Comparison of ENCODE assay signal across 10 cellular contexts in the genomic region with DNA sequence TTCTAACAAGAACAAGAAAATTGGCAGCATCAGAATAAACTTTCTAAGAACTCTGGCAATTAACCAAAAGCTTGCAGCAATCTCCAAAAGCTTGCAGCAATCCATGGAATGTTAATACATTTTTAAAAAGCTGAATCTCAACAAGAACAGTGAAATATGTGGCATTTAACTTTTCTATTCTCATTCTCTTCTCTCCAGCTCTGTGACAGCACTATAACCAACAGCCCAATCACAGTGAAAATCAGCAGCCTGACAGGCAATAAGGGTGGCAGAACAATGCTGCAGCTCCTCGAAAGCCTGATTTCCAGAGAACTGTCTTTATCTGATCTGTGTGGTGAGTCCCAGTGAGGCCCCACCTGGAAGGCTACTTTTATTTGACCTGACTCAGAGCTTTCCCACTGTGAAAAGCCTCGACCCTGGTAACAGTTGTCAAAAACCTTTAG.
DNase-seq lines count a peak whose midpoint lies in the region; ATAC-seq, FAIRE-seq and TF ChIP-seq lines count a peak whose summit lies in the region.
"Had no signal": no experiment of that assay in that cellular context is flagged by ENCODE, and none has a peak within 500 bp of the region (broad histone marks: within the 10 kb centered on the region; RNA-seq: fewer than 3 reads in every experiment).

No MANE protein-coding gene starts in this region.

- no peak for ATAC-seq in T-helper 17 cell

- no peak overlapping the region for H3K27ac Mint-ChIP-seq in T-helper 17 cell
- H3K27ac Mint-ChIP-seq: T-helper 1 cell treated with Interleukin-12 subunit alpha and Interleukin-12 subunit beta and Interleukin-4 antibody, amounts not matched to agents 30 μg/mL and 1 μg/mL, for 36 hours had no signal

- no peak overlapping the region for H3K4me3 Mint-ChIP-seq in T-helper 17 cell
- H3K4me3 Mint-ChIP-seq: T-helper 1 cell treated with Interleukin-12 subunit alpha and Interleukin-12 subunit beta and Interleukin-4 antibody, amounts not matched to agents 30 μg/mL and 1 μg/mL, for 36 hours had no signal

- no peak for FAIRE-seq in bronchial epithelial cell (lab: Jason Lieb, UNC)
- FAIRE-seq: A204.1 had no signal

- peak; percentile 47 for DNase-seq in DMS79 treated with DMSO at 0.1 percent for 48 hours (lab: John Stamatoyannopoulos, UW)
- DNase-seq in DMS79 (lab: John Stamatoyannopoulos, UW) = no peak
- peak; percentile 15 for DNase-seq in bronchial epithelial cell (ENCODE audit: low read depth)
- peak; percentile 12 for DNase-seq in putamen (ENCODE audit: low spot score)
- no peak for DNase-seq in NCI-H524 treated with DMSO at 0.1 percent for 48 hours (lab: John Stamatoyannopoulos, UW)
- DNase-seq in activated naive CD4-positive, alpha-beta T cell (lab: John Stamatoyannopoulos, UW) = no peak
- DNase-seq in T-helper 17 cell = no peak

- peaks cover 17% of the 10 kb centered on the region; the same call in 1 of the 2 replicates for H3K4me1 ChIP-seq in HUES64 (ENCODE audit: insufficient read depth, low read length)

- no peak for TF ChIP-seq CTCF in bronchial epithelial cell (IDR thresholded peaks at IDR 0.05; ENCODE audit: insufficient read depth, low read length, severe bottlenecking)

- no peaks in the 10 kb centered on the region for H3K27me3 ChIP-seq in HUES64 (ENCODE audit: insufficient read depth, low read length)
- H3K27me3 ChIP-seq in bronchial epithelial cell (ENCODE audit: control insufficient read depth, insufficient read depth, low read length) = no peaks in the 10 kb centered on the region

- H3K36me3 ChIP-seq in HUES64 (ENCODE audit: insufficient read depth, low read length) (no peaks in the 10 kb centered on the region), bronchial epithelial cell (ENCODE audit: control insufficient read depth, insufficient read depth, low read length) (no peaks in the 10 kb centered on the region)

- H3K9me3 ChIP-seq in HUES64 (ENCODE audit: insufficient read depth, low read depth, low read length) (no peaks in the 10 kb centered on the region), T-helper 17 cell (ENCODE audit: control insufficient read depth, low read length, poor library complexity, severe bottlenecking) (no peaks in the 10 kb centered on the region)

- peak overlapping the region; percentile 28; the same call in 1 of the 2 replicates for H3K27ac ChIP-seq in HUES64 (ENCODE audit: low read depth, low read length)

- no peaks in the 10 kb centered on the region for H3K36me3 Mint-ChIP-seq in T-helper 17 cell (ENCODE audit: low read depth)

- H3K9ac ChIP-seq in HUES64 (ENCODE audit: low read depth, low read length) = no peak overlapping the region

- H3K4me3 ChIP-seq in HUES64 (ENCODE audit: low read length) (peak overlapping the region; percentile 7; the same call in 1 of the 2 replicates), bronchial epithelial cell (ENCODE audit: low read depth, low read length) (no peak overlapping the region)

- 15% methylated on average over 2 of the region's 2 CpGs for WGBS in HUES64

- peaks cover 56% of the 10 kb centered on the region for H3K4me1 Mint-ChIP-seq in T-helper 17 cell

- no peaks in the 10 kb centered on the region for H3K27me3 Mint-ChIP-seq in T-helper 17 cell

Comparison
In these comparisons a context has a peak if more than half of its experiments do, and no peak if none do; other contexts are left out.
1. DNase-seq: peak in DMS79 treated with DMSO at 0.1 percent for 48 hours (single experiment), bronchial epithelial cell (single experiment) and putamen (single experiment); none in DMS79 (single experiment), NCI-H524 treated with DMSO at 0.1 percent for 48 hours (single experiment), activated naive CD4-positive, alpha-beta T cell (0 of 4) and T-helper 17 cell (0 of 3).